ENCODE assay signal across 11 cellular contexts in genomic region chr4:77911842-77912450, GRCh38. TPM values are rescaled to one million over a fixed set of nuclear protein-coding genes. Genes with fewer than 3 reads are reported as not detected.
DNase-seq lines count a peak whose midpoint lies in the region; ATAC-seq and TF ChIP-seq lines count a peak whose summit lies in the region.
"Had no signal": no experiment of that assay in that cellular context is flagged by ENCODE, and none has a peak within 500 bp of the region (broad histone marks: within the 10 kb centered on the region; RNA-seq: fewer than 3 reads in every experiment).

No MANE protein-coding gene starts in this region.

- POLR2A ChIA-PET in GM10248 (lab: Yijun Ruan, JAX) = no interaction called here
- POLR2A ChIA-PET in Caco-2 (lab: Charles Lee) = no interaction called here

- H3K4me1 ChIP-seq in heart right ventricle (no peaks in the 10 kb centered on the region), Caco-2 (no peaks in the 10 kb centered on the region)
- H3K4me1 ChIP-seq: adrenal gland, vagina had no signal

- H3K9me3 ChIP-seq in heart right ventricle (peaks cover 0 to 5% (median 0%) of the 10 kb centered on the region in 11 donors), Caco-2 (no peaks in the 10 kb centered on the region)
- H3K9me3 ChIP-seq: adrenal gland, vagina had no signal

- H3K27ac ChIP-seq in heart right ventricle = no peak overlapping the region
- H3K27ac ChIP-seq: adrenal gland, vagina had no signal

- TF ChIP-seq CTCF in GM10248 (IDR thresholded peaks at IDR 0.05; ENCODE audit: control extremely low read depth, extremely low read depth, low read depth, missing control alignments) (no peak), heart right ventricle (IDR thresholded peaks at IDR 0.05) (no peak), Caco-2 (IDR thresholded peaks at IDR 0.05; ENCODE audit: insufficient read depth in 1 of 2, low read depth in 1 of 2, low read length in 1 of 2, severe bottlenecking in 1 of 2, unreplicated experiment in 1 of 2) (no peak)

- BruUV-seq in Caco-2 (replicated peaks; lab: Mats Ljungman, UMichigan) = no TSS peak

- H3K27ac Mint-ChIP-seq in Caco-2 (ENCODE audit: unreplicated experiment) = no peak overlapping the region

- ATAC-seq in GM21360 (IDR thresholded peaks at IDR 0.05; ENCODE audit: unreplicated experiment) (peak; percentile 71), HG03066 (IDR thresholded peaks at IDR 0.05; ENCODE audit: low read depth, unreplicated experiment) (peak; percentile 65), heart right ventricle (no peak)

- no peak overlapping the region for H3K4me3 Mint-ChIP-seq in Caco-2 (ENCODE audit: unreplicated experiment)

- H3K36me3 ChIP-seq in heart right ventricle (peaks cover 0 to 42% (median 4%) of the 10 kb centered on the region in 9 donors), Caco-2 (ENCODE audit: control insufficient read depth, insufficient read depth, low read length) (no peaks in the 10 kb centered on the region)
- H3K36me3 ChIP-seq: adrenal gland, vagina had no signal

- H3K4me3 ChIP-seq in heart right ventricle = no peak overlapping the region
- H3K4me3 ChIP-seq in Caco-2 (ENCODE audit: low read depth, low read length) = no peak overlapping the region
- H3K4me3 ChIP-seq: adrenal gland, vagina had no signal

- H3K36me3 Mint-ChIP-seq in Caco-2 (ENCODE audit: insufficient read depth, unreplicated experiment) = no peaks in the 10 kb centered on the region

- H3K9me3 Mint-ChIP-seq in Caco-2 (ENCODE audit: unreplicated experiment) = no peaks in the 10 kb centered on the region

- no peaks in the 10 kb centered on the region for H3K27me3 Mint-ChIP-seq in Caco-2 (ENCODE audit: insufficient read depth, unreplicated experiment)

- 93 to 97% methylated on average over 3 of the region's 3 CpGs for WGBS in heart right ventricle, 2 donors

- H3K4me1 Mint-ChIP-seq in Caco-2 (ENCODE audit: low read depth, unreplicated experiment) = no peaks in the 10 kb centered on the region

- intact Hi-C loops in heart right ventricle (cut with DNase I) (no loop called here), Caco-2 (cut with micrococcal nuclease; ENCODE audit: unreplicated experiment) (no loop called here)

- CTCF ChIA-PET in GM10248 (lab: Yijun Ruan, JAX) = interaction anchor here (1.7 kb wide), 1 partner anchor 12 kb away, joined by 5 read pairs; no protein-coding TSS in a partner anchor
- CTCF ChIA-PET in Caco-2 (lab: Charles Lee) = no interaction called here

- DNase-seq in GM10248 (ENCODE audit: extremely low spot score) (peak; percentile 21), SIG-M5 (lab: John Stamatoyannopoulos, UW) (peak; percentile 62), DMS114 treated with DMSO at 0.1 percent for 48 hours (lab: John Stamatoyannopoulos, UW; ENCODE audit: unreplicated experiment) (no peak), hippocampal formation (lab: John Stamatoyannopoulos, UW) (no peak), heart right ventricle (no peak), Caco-2 (no peak)
- DNase-seq: activated CD4-positive, alpha-beta T cell treated with anti-CD3 and anti-CD28 coated beads, Interleukin-2, amount 50 U/mL, for 48 hours; adrenal gland had no signal

- H3K27me3 ChIP-seq in heart right ventricle = no peaks in the 10 kb centered on the region
- no peaks in the 10 kb centered on the region for H3K27me3 ChIP-seq in Caco-2 (replicated peaks; ENCODE audit: control insufficient read depth, insufficient read depth, low read length)
- H3K27me3 ChIP-seq: adrenal gland, vagina had no signal

RNA-seq across cellular contexts. Expression of gene MRPL1, which starts 49.3 kb away (rescaled TPM):
- 10 to 100 TPM; 29.1 to 57.6 (median 46.7) TPM for total RNA-seq in heart right ventricle
- 10 to 100 TPM; 30.7 to 46.2 TPM for polyA plus RNA-seq in heart right ventricle
- total RNA-seq in Caco-2 (2022) = 38.4 and 42.0 TPM in 2 replicates

Comparison
In these comparisons a context has a peak if more than half of its experiments do, and no peak if none do; other contexts are left out.
1. DNase-seq: peak in GM10248 (single experiment) and SIG-M5 (single experiment); none in DMS114 treated with DMSO at 0.1 percent for 48 hours (single experiment), hippocampal formation (0 of 2), heart right ventricle (0 of 2) and Caco-2 (0 of 2).
2. ATAC-seq: peak in GM21360 (single experiment) and HG03066 (single experiment); none in heart right ventricle (0 of 8).